ENCODE assay signal across 20 cellular contexts in the genomic region with DNA sequence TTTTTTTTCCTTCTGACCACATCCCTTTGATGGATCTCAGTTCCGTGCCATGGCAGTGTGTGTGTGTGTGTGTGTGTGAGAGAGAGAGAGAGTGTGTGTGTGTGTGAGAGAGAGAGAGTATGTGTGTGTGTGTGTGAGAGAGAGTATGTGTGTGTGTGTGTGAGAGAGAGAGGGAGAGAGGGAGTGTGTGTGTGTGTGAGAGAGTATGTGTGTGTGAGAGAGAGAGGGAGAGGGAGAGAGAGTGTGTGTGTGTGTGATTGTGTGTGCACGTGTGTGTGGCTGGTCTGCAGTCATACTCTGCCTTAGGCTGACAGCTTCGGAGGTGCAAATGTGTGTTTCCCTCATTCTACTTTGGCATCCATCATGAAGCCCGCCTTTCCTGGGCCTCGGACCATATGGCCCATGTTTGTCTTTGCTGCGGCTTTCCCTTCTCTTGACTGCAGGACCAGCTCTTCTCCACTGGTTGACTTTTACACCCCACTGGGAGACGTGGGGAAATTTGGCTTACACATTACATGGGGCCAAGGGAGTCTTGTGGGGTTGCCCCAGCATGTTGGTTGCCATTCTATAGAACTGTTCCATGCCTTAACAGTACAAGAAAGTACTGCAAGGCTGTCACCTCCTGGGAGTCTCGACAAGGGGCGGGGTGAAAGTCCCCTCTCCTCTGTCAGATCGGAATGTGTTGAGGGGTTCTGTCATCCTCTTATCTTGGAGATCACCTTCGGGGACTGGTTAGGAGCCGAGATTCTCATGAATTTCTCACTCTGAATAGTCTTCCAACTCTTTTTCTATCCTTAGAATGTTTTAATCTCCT. TPM values are rescaled to one million over a fixed set of nuclear protein-coding genes. Genes with fewer than 3 reads are reported as not detected.
DNase-seq lines count a peak whose midpoint lies in the region; ATAC-seq, FAIRE-seq and TF ChIP-seq lines count a peak whose summit lies in the region.
"Had no signal": no experiment of that assay in that cellular context is flagged by ENCODE, and none has a peak within 500 bp of the region (broad histone marks: within the 10 kb centered on the region; RNA-seq: fewer than 3 reads in every experiment).

No MANE protein-coding gene starts in this region.

- no peaks in the 10 kb centered on the region for H3K4me1 ChIP-seq in GM23248 (ENCODE audit: insufficient read depth)
- H3K4me1 ChIP-seq: thyroid gland had no signal

- no peaks in the 10 kb centered on the region for H3K9me2 ChIP-seq in GM23248 (ENCODE audit: insufficient read depth)

- peak overlapping the region; percentile 4 for H3K27ac Mint-ChIP-seq in endothelial cell (ENCODE audit: unreplicated experiment)
- H3K27ac Mint-ChIP-seq: activated CD4-positive, alpha-beta T cell treated with anti-CD3 and anti-CD28 coated beads, Interleukin-2, amount 10 ng/mL, durations not matched to agents 24 days and 14 days; activated naive CD8-positive, alpha-beta T cell treated with anti-CD3 and anti-CD28 coated beads, Interleukin-2, amount 50 U/mL, for 24 hours; activated T-helper 2 cell treated with anti-CD3 and anti-CD28 coated beads, Interferon-gamma antibody, Interleukin-2, Interleukin-4, amounts not matched to agents 10 μg/mL and 5 μg/mL and 100 μg/mL, durations not matched to agents 14 hours and 24 hours and 36 hours; memory B cell; natural killer cell; stimulated activated naive B cell treated with anti-CD40 and anti-IgM and Interleukin-4, amounts not matched to agents 10 μg/mL and 1 μg/mL and 100 μg/mL, for 72 hours had no signal

- peaks cover 7% of the 10 kb centered on the region for H3K36me3 Mint-ChIP-seq in endothelial cell (ENCODE audit: low read depth, unreplicated experiment)
- H3K36me3 Mint-ChIP-seq: natural killer cell had no signal

- no peaks in the 10 kb centered on the region for H3K9me3 ChIP-seq in GM23248 (ENCODE audit: low read depth)
- H3K9me3 ChIP-seq: thyroid gland had no signal

- H3K27me3 Mint-ChIP-seq in endothelial cell (ENCODE audit: unreplicated experiment), result peaks cover 4% of the 10 kb centered on the region
- H3K27me3 Mint-ChIP-seq: activated naive CD8-positive, alpha-beta T cell treated with anti-CD3 and anti-CD28 coated beads, Interleukin-2, amount 50 U/mL, for 24 hours; stimulated activated naive B cell treated with anti-CD40 and anti-IgM and Interleukin-4, amounts not matched to agents 10 μg/mL and 1 μg/mL and 100 μg/mL, for 72 hours had no signal

- TF ChIP-seq CTCF in endothelial cell (IDR thresholded peaks at IDR 0.05; ENCODE audit: unreplicated experiment) (no peak), omental fat pad (IDR thresholded peaks at IDR 0.05) (no peak)

- TF ChIP-seq POLR2A in GM12892 (IDR thresholded peaks at IDR 0.05; ENCODE audit: low read depth, low read length), result no peak

- no peaks in the 10 kb centered on the region for H4K20me1 ChIP-seq in GM23248 (ENCODE audit: insufficient read depth)

- H3K27me3 ChIP-seq in GM23248 (replicated peaks; ENCODE audit: insufficient read depth), result 0 out of 2 replicates have a peak, but pooled peaks cover 7% of the 10 kb centered on the region
- H3K27me3 ChIP-seq: thyroid gland had no signal

- no peaks in the 10 kb centered on the region for H3K9me3 Mint-ChIP-seq in endothelial cell (ENCODE audit: unreplicated experiment)
- H3K9me3 Mint-ChIP-seq: activated CD4-positive, alpha-beta T cell treated with anti-CD3 and anti-CD28 coated beads, Interleukin-2, amount 10 ng/mL, durations not matched to agents 24 days and 14 days; activated naive CD8-positive, alpha-beta T cell treated with anti-CD3 and anti-CD28 coated beads, Interleukin-2, amount 50 U/mL, for 24 hours; activated T-helper 2 cell treated with anti-CD3 and anti-CD28 coated beads, Interferon-gamma antibody, Interleukin-2, Interleukin-4, amounts not matched to agents 10 μg/mL and 5 μg/mL and 100 μg/mL, durations not matched to agents 14 hours and 24 hours and 36 hours; memory B cell; natural killer cell; stimulated activated naive B cell treated with anti-CD40 and anti-IgM and Interleukin-4, amounts not matched to agents 10 μg/mL and 1 μg/mL and 100 μg/mL, for 72 hours had no signal

- DNase-seq in GM12892 (ENCODE audit: insufficient read length) (no peak), NCI-H446 (lab: John Stamatoyannopoulos, UW) (peak; percentile 19 to 75), endothelial cell (ENCODE audit: low spot score) (no peak), omental fat pad (ENCODE audit: low spot score) (no peak), GM23248 (no peak), amygdala (lab: John Stamatoyannopoulos, UW) (no peak)
- DNase-seq: activated CD4-positive, alpha-beta T cell treated with anti-CD3 and anti-CD28 coated beads, Interleukin-2, amount 10 ng/mL, durations not matched to agents 24 days and 14 days; activated naive CD8-positive, alpha-beta T cell treated with anti-CD3 and anti-CD28 coated beads, Interleukin-2, amount 50 U/mL, for 24 hours; AML-193; natural killer cell; NCI-H1092 treated with DMSO at 0.1 percent for 48 hours; NCI-H510A; stimulated activated CD4-positive, alpha-beta T cell treated with anti-CD3 and anti-CD28 coated beads, Interleukin-1b, Interleukin-23, amount 100 ng/mL, for 48 hours; stimulated activated naive B cell treated with anti-CD40 and anti-IgM and Interleukin-4, amounts not matched to agents 10 μg/mL and 1 μg/mL and 100 μg/mL, for 72 hours; T-helper 1 cell; thyroid gland had no signal

- 58 to 64% methylated on average over 10 to 12 of the region's 12 CpGs for WGBS in GM23248 (ENCODE audit: low coverage in 1 of 2, low lambda C conversion rate in 2 of 2, missing lambda C conversion rate in 2 of 2), 2 experiments

- no peak overlapping the region for H3K9ac ChIP-seq in GM23248

- peak; percentile 60 for FAIRE-seq in GM12892 (lab: Jason Lieb, UNC)
- FAIRE-seq: bronchial epithelial cell had no signal

- H3F3A ChIP-seq in GM23248 (ENCODE audit: insufficient read depth), result no peaks in the 10 kb centered on the region

- H3K4me3 Mint-ChIP-seq in endothelial cell (ENCODE audit: unreplicated experiment), result no peak overlapping the region
- H3K4me3 Mint-ChIP-seq: activated CD4-positive, alpha-beta T cell treated with anti-CD3 and anti-CD28 coated beads, Interleukin-2, amount 10 ng/mL, durations not matched to agents 24 days and 14 days; activated naive CD8-positive, alpha-beta T cell treated with anti-CD3 and anti-CD28 coated beads, Interleukin-2, amount 50 U/mL, for 24 hours; memory B cell; natural killer cell; stimulated activated naive B cell treated with anti-CD40 and anti-IgM and Interleukin-4, amounts not matched to agents 10 μg/mL and 1 μg/mL and 100 μg/mL, for 72 hours had no signal

- peak; percentile 37 for ATAC-seq in omental fat pad (ENCODE audit: low FRiP score)
- no peak for ATAC-seq in GM21717 (IDR thresholded peaks at IDR 0.05; ENCODE audit: unreplicated experiment)
- ATAC-seq: activated naive CD8-positive, alpha-beta T cell treated with anti-CD3 and anti-CD28 coated beads, Interleukin-2, amount 50 U/mL, for 24 hours had no signal

- no peaks in the 10 kb centered on the region for H3K36me3 ChIP-seq in GM23248 (ENCODE audit: low read depth)
- H3K36me3 ChIP-seq: thyroid gland had no signal

- no peak overlapping the region for H3K4me2 ChIP-seq in GM23248 (ENCODE audit: unreplicated experiment)

- no peak overlapping the region for H3K27ac ChIP-seq in GM23248
- H3K27ac ChIP-seq: thyroid gland had no signal

- H3K4me3 ChIP-seq in GM23248, result no peak overlapping the region
- H3K4me3 ChIP-seq: thyroid gland had no signal

- H2AFZ ChIP-seq in GM23248, result no peak overlapping the region

- peaks cover 27% of the 10 kb centered on the region for H3K4me1 Mint-ChIP-seq in endothelial cell (ENCODE audit: unreplicated experiment)
- H3K4me1 Mint-ChIP-seq: activated CD4-positive, alpha-beta T cell treated with anti-CD3 and anti-CD28 coated beads, Interleukin-2, amount 10 ng/mL, durations not matched to agents 24 days and 14 days; activated naive CD8-positive, alpha-beta T cell treated with anti-CD3 and anti-CD28 coated beads, Interleukin-2, amount 50 U/mL, for 24 hours; natural killer cell had no signal

- no peaks in the 10 kb centered on the region for H3K79me2 ChIP-seq in GM23248 (ENCODE audit: insufficient read depth)

- in situ Hi-C loops in GM23248 (cut with MboI), result no loop called here

RNA-seq across cellular contexts. Expression of a gene that starts 21.6 kb away (rescaled TPM):
- polyA plus RNA-seq in GM12892 (2012; ENCODE audit: missing spikeins), result 38.4 TPM
- total RNA-seq in endothelial cell (ENCODE audit: unreplicated experiment) (264 TPM), omental fat pad (10 to 100 TPM; 28.3 to 39.5 (median 33.2) TPM)
- total RNA-seq in GM23248 (2014; rRNA removed; shearing (Covaris generic)), result 65.7 and 79.0 TPM in 2 replicates
- 74.6 and 78.9 TPM in 2 replicates for polyA plus RNA-seq in GM23248 (2016; fragmentation: Nextera tagmentation; extraction: Ambion mirVana)

RNA-seq across cellular contexts. Expression of a gene that starts 40.4 kb away (rescaled TPM):
- 72.9 TPM for polyA plus RNA-seq in GM12892 (2012; ENCODE audit: missing spikeins)
- total RNA-seq in endothelial cell (ENCODE audit: unreplicated experiment), result 153 TPM
- total RNA-seq in omental fat pad, result 10 to 100 TPM; 33.1 to 97.6 (median 50.1) TPM
- 42.5 and 56.2 TPM in 2 replicates for total RNA-seq in GM23248 (2014; rRNA removed; shearing (Covaris generic))
- 101 and 107 TPM in 2 replicates for polyA plus RNA-seq in GM23248 (2016; fragmentation: Nextera tagmentation; extraction: Ambion mirVana)

Comparison
In these comparisons a context has a peak if more than half of its experiments do, and no peak if none do; other contexts are left out.
1. DNase-seq: peak in NCI-H446 (2 of 2); none in GM12892 (single experiment), endothelial cell (single experiment), omental fat pad (single experiment), GM23248 (single experiment) and amygdala (0 of 56).